8 cellular contexts compared by ENCODE assay signal in the genomic region with DNA sequence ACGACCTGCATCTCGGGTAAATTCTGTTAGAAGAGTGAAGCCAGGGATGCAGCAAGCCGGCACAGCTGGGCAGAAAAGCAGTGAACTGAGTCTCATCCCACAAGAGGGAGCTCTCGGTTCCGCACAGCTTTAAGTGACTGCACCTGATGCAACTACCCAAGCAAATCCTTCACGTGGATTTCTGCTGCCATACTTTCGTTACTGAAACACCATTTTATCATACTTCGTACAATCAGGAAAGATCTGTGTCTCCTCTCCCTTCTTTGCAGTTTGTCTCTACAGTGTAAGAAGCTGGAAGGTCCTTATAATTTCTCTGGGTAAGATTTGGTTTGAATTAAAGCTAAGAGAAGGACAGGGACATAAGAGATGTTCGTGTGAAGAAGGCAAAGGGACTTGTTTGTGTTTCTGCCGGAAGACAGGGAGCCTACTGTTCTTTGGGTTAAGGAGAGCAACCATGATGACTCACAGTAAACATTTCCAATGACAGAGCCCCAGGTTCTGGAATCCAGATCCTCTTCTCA.
DNase-seq lines count a peak whose midpoint lies in the region; ATAC-seq and TF ChIP-seq lines count a peak whose summit lies in the region.

No MANE protein-coding gene starts in this region.

- no peaks in the 10 kb centered on the region for H3K36me3 ChIP-seq in HCT116 (ENCODE audit: control insufficient read depth in 1 of 2, insufficient read depth in 2 of 2, low read length in 2 of 2)

- peak overlapping the region; percentile 52 for H3K4me2 ChIP-seq in HCT116 (ENCODE audit: low read length)

- H3K79me2 ChIP-seq in HCT116 (ENCODE audit: insufficient read depth, low read length) = no peaks in the 10 kb centered on the region

- CTCF ChIA-PET in HCT116 (lab: Charles Lee) = interaction anchor here (0.6 to 2.6 kb wide), 10 partner anchors 8 to 1769 kb away, joined by 3 to 33 read pairs (median 4); no protein-coding TSS in a partner anchor

- H2AFZ ChIP-seq in HCT116 (ENCODE audit: low read depth, low read length, poor library complexity, severe bottlenecking) = peak overlapping the region; percentile 67

- ATAC-seq in HCT116 = peak; percentile 98
- no peak for ATAC-seq in GM18873 (IDR thresholded peaks at IDR 0.05; ENCODE audit: low FRiP score, unreplicated experiment)

- peak; percentile 16 to 18 for DNase-seq in activated T-cell treated with anti-CD3 and anti-CD28 coated beads, Interleukin-2, amount 50 U/mL, for 48 hours
- DNase-seq in activated T-cell treated with anti-CD3 and anti-CD28 coated beads for 4 hours = no peak
- DNase-seq in HCT116 (ENCODE audit: low read depth, low spot score) = peak; percentile 79
- peak; percentile 87 for DNase-seq in OCI-M1 (lab: John Stamatoyannopoulos, UW)
- DNase-seq in fibroblast of villous mesenchyme (ENCODE audit: low read depth) = peak; percentile 16
- DNase-seq in putamen (ENCODE audit: low spot score) = peak; percentile 4
- no peak for DNase-seq in NCI-H774 (lab: John Stamatoyannopoulos, UW)

- peaks cover 0 to 7% of the 10 kb centered on the region in 2 experiments; a peak in 2 of 4 replicates for H3K4me1 ChIP-seq in HCT116 (ENCODE audit: control insufficient read depth in 1 of 2, insufficient read depth in 2 of 2, low read length in 2 of 2)

- TF ChIP-seq CTCF in HCT116 (IDR thresholded peaks at IDR 0.05 in 2 of 3, conservative IDR thresholded peaks at IDR 0.05 in 1 of 3; ENCODE audit: borderline replicate concordance in 1 of 3, insufficient read depth in 1 of 3, low read depth in 2 of 3, low read length in 2 of 3) (peak; percentile 63 to 81 (median 70)), fibroblast of villous mesenchyme (IDR thresholded peaks at IDR 0.05; ENCODE audit: insufficient read depth, low read depth, low read length) (peak; percentile 21)

- POLR2A ChIA-PET in HCT116 (lab: Charles Lee) = interaction anchor here (0.7 to 1.2 kb wide), 2 partner anchors 13 to 381 kb away, joined by 3 read pairs; no protein-coding TSS in a partner anchor

- no peaks in the 10 kb centered on the region for H3K9me2 ChIP-seq in HCT116 (ENCODE audit: insufficient read depth)

- H3K9me3 ChIP-seq in HCT116 (ENCODE audit: control insufficient read depth in 1 of 2, insufficient read depth in 1 of 2, low read depth in 1 of 2, low read length in 2 of 2) = no peaks in the 10 kb centered on the region

- no peak overlapping the region for H3K9ac ChIP-seq in HCT116 (ENCODE audit: low read length)

- H3K4me3 ChIP-seq in HCT116 (replicated peaks in 1 of 2; ENCODE audit: low read depth in 1 of 2, low read length in 2 of 2) (no peak overlapping the region), fibroblast of villous mesenchyme (ENCODE audit: low read depth, low read length) (no peak overlapping the region)

- TF ChIP-seq RAD21 in HCT116 (IDR thresholded peaks at IDR 0.05; ENCODE audit: low read depth) = peak; percentile 76

- H3K27ac ChIP-seq in HCT116 (ENCODE audit: low read depth, low read length) = no peak overlapping the region

- BruUV-seq in HCT116 (replicated peaks; lab: Mats Ljungman, UMichigan) = no TSS peak

- RAD21 ChIA-PET in HCT116 (lab: Charles Lee; ENCODE audit: low non-redundant PET in 1 of 2, low total read pairs in 2 of 2, uncharacterized antibody in 2 of 2, unreplicated experiment in 2 of 2) = interaction anchor here in 1 of 2 experiments (1.7 kb wide), 1 partner anchor 381 kb away, joined by 4 read pairs; no protein-coding TSS in a partner anchor

- no peaks in the 10 kb centered on the region for H4K20me1 ChIP-seq in HCT116 (ENCODE audit: insufficient read depth)

- no peak for TF ChIP-seq POLR2A in HCT116 (IDR thresholded peaks at IDR 0.05; ENCODE audit: borderline replicate concordance, extremely low read depth, insufficient read depth, insufficient read length)

- intact Hi-C loops in HCT116 (cut with micrococcal nuclease) = loop anchor here (1.0 to 10.0 kb wide), 4 partner anchors 381 to 718 kb away; no protein-coding TSS in a partner anchor

- H3K27me3 ChIP-seq in HCT116 (ENCODE audit: insufficient read depth, low read length) = peaks cover 8% of the 10 kb centered on the region; the same call in 1 of the 2 replicates

TF ChIP-seq in HCT116, 20 proteins besides CTCF, POLR2A, EP300 and RAD21:
- no peak for TF ChIP-seq EZH2 (IDR thresholded peaks at IDR 0.05)
- TF ChIP-seq EGR1 (IDR thresholded peaks at IDR 0.05; ENCODE audit: low read depth) = no peak
- no peak for TF ChIP-seq JUND (IDR thresholded peaks at IDR 0.05)
- TF ChIP-seq SRF (IDR thresholded peaks at IDR 0.05; ENCODE audit: low read depth) = no peak; the same call in 1 of the 2 replicates
- TF ChIP-seq ZNF274 (IDR thresholded peaks at IDR 0.05; ENCODE audit: low read depth, low read length) = no peak
- peak; percentile 77 for TF ChIP-seq CEBPB (IDR thresholded peaks at IDR 0.05; ENCODE audit: low read depth)
- TF ChIP-seq, protein P1, sequence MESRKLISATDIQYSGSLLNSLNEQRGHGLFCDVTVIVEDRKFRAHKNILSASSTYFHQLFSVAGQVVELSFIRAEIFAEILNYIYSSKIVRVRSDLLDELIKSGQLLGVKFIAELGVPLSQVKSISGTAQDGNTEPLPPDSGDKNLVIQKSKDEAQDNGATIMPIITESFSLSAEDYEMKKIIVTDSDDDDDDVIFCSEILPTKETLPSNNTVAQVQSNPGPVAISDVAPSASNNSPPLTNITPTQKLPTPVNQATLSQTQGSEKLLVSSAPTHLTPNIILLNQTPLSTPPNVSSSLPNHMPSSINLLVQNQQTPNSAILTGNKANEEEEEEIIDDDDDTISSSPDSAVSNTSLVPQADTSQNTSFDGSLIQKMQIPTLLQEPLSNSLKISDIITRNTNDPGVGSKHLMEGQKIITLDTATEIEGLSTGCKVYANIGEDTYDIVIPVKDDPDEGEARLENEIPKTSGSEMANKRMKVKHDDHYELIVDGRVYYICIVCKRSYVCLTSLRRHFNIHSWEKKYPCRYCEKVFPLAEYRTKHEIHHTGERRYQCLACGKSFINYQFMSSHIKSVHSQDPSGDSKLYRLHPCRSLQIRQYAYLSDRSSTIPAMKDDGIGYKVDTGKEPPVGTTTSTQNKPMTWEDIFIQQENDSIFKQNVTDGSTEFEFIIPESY (IDR thresholded peaks at IDR 0.05; ENCODE audit: extremely low read depth, insufficient replicate concordance, low read length) = no peak
- no peak; the same call in 1 of the 2 replicates for TF ChIP-seq ELF1 (IDR thresholded peaks at IDR 0.05; ENCODE audit: borderline replicate concordance, low read depth)
- no peak for TF ChIP-seq EZH2phosphoT487 (IDR thresholded peaks at IDR 0.05; ENCODE audit: borderline replicate concordance)
- TF ChIP-seq FOSL1 (IDR thresholded peaks at IDR 0.05; ENCODE audit: low read depth) = no peak
- no peak for TF ChIP-seq ZFX (IDR thresholded peaks at IDR 0.05)
- TF ChIP-seq SIN3A (IDR thresholded peaks at IDR 0.05; ENCODE audit: low read depth) = peak; percentile 56; the same call in 1 of the 2 replicates
- no peak for TF ChIP-seq YY1 (IDR thresholded peaks at IDR 0.05; ENCODE audit: extremely low read depth, insufficient replicate concordance, low read depth, low read length)
- TF ChIP-seq TCF7L2 (IDR thresholded peaks at IDR 0.05; ENCODE audit: borderline replicate concordance, extremely low read depth, insufficient read depth, insufficient read length) = no peak
- TF ChIP-seq POLR2AphosphoS5 (IDR thresholded peaks at IDR 0.05; ENCODE audit: low read depth, low read length) = no peak; the same call in 1 of the 2 replicates
- TF ChIP-seq, protein P2, sequence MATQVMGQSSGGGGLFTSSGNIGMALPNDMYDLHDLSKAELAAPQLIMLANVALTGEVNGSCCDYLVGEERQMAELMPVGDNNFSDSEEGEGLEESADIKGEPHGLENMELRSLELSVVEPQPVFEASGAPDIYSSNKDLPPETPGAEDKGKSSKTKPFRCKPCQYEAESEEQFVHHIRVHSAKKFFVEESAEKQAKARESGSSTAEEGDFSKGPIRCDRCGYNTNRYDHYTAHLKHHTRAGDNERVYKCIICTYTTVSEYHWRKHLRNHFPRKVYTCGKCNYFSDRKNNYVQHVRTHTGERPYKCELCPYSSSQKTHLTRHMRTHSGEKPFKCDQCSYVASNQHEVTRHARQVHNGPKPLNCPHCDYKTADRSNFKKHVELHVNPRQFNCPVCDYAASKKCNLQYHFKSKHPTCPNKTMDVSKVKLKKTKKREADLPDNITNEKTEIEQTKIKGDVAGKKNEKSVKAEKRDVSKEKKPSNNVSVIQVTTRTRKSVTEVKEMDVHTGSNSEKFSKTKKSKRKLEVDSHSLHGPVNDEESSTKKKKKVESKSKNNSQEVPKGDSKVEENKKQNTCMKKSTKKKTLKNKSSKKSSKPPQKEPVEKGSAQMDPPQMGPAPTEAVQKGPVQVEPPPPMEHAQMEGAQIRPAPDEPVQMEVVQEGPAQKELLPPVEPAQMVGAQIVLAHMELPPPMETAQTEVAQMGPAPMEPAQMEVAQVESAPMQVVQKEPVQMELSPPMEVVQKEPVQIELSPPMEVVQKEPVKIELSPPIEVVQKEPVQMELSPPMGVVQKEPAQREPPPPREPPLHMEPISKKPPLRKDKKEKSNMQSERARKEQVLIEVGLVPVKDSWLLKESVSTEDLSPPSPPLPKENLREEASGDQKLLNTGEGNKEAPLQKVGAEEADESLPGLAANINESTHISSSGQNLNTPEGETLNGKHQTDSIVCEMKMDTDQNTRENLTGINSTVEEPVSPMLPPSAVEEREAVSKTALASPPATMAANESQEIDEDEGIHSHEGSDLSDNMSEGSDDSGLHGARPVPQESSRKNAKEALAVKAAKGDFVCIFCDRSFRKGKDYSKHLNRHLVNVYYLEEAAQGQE (IDR thresholded peaks at IDR 0.05; ENCODE audit: low read depth) = no peak
- TF ChIP-seq CBX3 (IDR thresholded peaks at IDR 0.05; ENCODE audit: low read depth) = peak; percentile 85
- TF ChIP-seq, protein P3, sequence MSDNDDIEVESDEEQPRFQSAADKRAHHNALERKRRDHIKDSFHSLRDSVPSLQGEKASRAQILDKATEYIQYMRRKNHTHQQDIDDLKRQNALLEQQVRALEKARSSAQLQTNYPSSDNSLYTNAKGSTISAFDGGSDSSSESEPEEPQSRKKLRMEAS (IDR thresholded peaks at IDR 0.05) = peak; percentile 95
- no peak; the same call in 1 of the 2 replicates for TF ChIP-seq SP1 (IDR thresholded peaks at IDR 0.05; ENCODE audit: low read depth)
- TF ChIP-seq, protein P4, sequence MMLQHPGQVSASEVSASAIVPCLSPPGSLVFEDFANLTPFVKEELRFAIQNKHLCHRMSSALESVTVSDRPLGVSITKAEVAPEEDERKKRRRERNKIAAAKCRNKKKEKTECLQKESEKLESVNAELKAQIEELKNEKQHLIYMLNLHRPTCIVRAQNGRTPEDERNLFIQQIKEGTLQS (IDR thresholded peaks at IDR 0.05) = no peak

Comparison
In these comparisons a context has a peak if more than half of its experiments do, and no peak if none do; other contexts are left out.
1. DNase-seq: peak in activated T-cell treated with anti-CD3 and anti-CD28 coated beads, Interleukin-2, amount 50 U/mL, for 48 hours (2 of 2), HCT116 (single experiment), OCI-M1 (single experiment), fibroblast of villous mesenchyme (single experiment) and putamen (single experiment); none in activated T-cell treated with anti-CD3 and anti-CD28 coated beads for 4 hours (single experiment) and NCI-H774 (single experiment).